Comparison of ENCODE assay signal across 8 cellular contexts in genomic region chr16:89491238-89491869, GRCh38. TPM values are rescaled to one million over a fixed set of nuclear protein-coding genes. Genes with fewer than 3 reads are reported as not detected.
DNase-seq lines count a peak whose midpoint lies in the region; ATAC-seq and TF ChIP-seq lines count a peak whose summit lies in the region.

No MANE protein-coding gene starts in this region.

- no peak for TF ChIP-seq CTCF in neutrophil (IDR thresholded peaks at IDR 0.05)

- peaks cover 14% of the 10 kb centered on the region for H3K36me3 Mint-ChIP-seq in T-helper 1 cell treated with Interleukin-12 subunit alpha and Interleukin-12 subunit beta and Interleukin-4 antibody, amounts not matched to agents 30 μg/mL and 1 μg/mL, for 36 hours (ENCODE audit: low read depth)

- H3K9me3 ChIP-seq in neutrophil = no peaks in the 10 kb centered on the region

- H3K36me3 ChIP-seq in neutrophil = peaks cover 16% of the 10 kb centered on the region

- H3K27me3 ChIP-seq in neutrophil = no peaks in the 10 kb centered on the region

- H3K27ac ChIP-seq in neutrophil = peak overlapping the region; percentile 99

- no peak for ATAC-seq in GM21717 (IDR thresholded peaks at IDR 0.05; ENCODE audit: unreplicated experiment)

- H3K4me1 Mint-ChIP-seq in T-helper 1 cell treated with Interleukin-12 subunit alpha and Interleukin-12 subunit beta and Interleukin-4 antibody, amounts not matched to agents 30 μg/mL and 1 μg/mL, for 36 hours (ENCODE audit: low read depth) = peaks cover 37% of the 10 kb centered on the region

- H3K27ac Mint-ChIP-seq in T-helper 1 cell treated with Interleukin-12 subunit alpha and Interleukin-12 subunit beta and Interleukin-4 antibody, amounts not matched to agents 30 μg/mL and 1 μg/mL, for 36 hours = peak overlapping the region; percentile 93

- no peaks in the 10 kb centered on the region for H3K9me3 Mint-ChIP-seq in T-helper 1 cell treated with Interleukin-12 subunit alpha and Interleukin-12 subunit beta and Interleukin-4 antibody, amounts not matched to agents 30 μg/mL and 1 μg/mL, for 36 hours

- DNase-seq in T-helper 1 cell (no peak), RPMI7951 (ENCODE audit: low read depth) (peak; percentile 34), epidermal melanocyte (ENCODE audit: insufficient read length, low spot score) (peak; percentile 19), EL (no peak)
- no peak for DNase-seq in effector CD8-positive, alpha-beta T cell (lab: John Stamatoyannopoulos, UW)

- peak overlapping the region; percentile 94 to 97 for H3K4me3 ChIP-seq in neutrophil (ENCODE audit: low read depth in 1 of 2, low read length in 1 of 2)

- peak overlapping the region; percentile 90 for H3K4me3 Mint-ChIP-seq in T-helper 1 cell treated with Interleukin-12 subunit alpha and Interleukin-12 subunit beta and Interleukin-4 antibody, amounts not matched to agents 30 μg/mL and 1 μg/mL, for 36 hours

- no peaks in the 10 kb centered on the region for H3K27me3 Mint-ChIP-seq in T-helper 1 cell treated with Interleukin-12 subunit alpha and Interleukin-12 subunit beta and Interleukin-4 antibody, amounts not matched to agents 30 μg/mL and 1 μg/mL, for 36 hours (ENCODE audit: low read depth)

- H3K4me1 ChIP-seq in neutrophil (ENCODE audit: control insufficient read depth in 1 of 2, insufficient read depth in 1 of 2, low read depth in 1 of 2, low read length in 1 of 2) = peaks cover 43 to 47% of the 10 kb centered on the region in 2 experiments

RNA-seq across cellular contexts. Expression of gene ANKRD11, which starts 1.0 kb away (rescaled TPM):
- 31.2 and 38.4 TPM in 2 replicates for total RNA-seq in RPMI7951 (2014; rRNA removed; shearing (Covaris generic))

RNA-seq across cellular contexts. Expression of gene SPG7, which starts 16.8 kb away (rescaled TPM):
- 50.3 and 79.9 TPM in 2 replicates for total RNA-seq in RPMI7951 (2014; rRNA removed; shearing (Covaris generic))

Comparison
In these comparisons a context has a peak if more than half of its experiments do, and no peak if none do; other contexts are left out.
1. DNase-seq: peak in RPMI7951 (single experiment) and epidermal melanocyte (single experiment); none in T-helper 1 cell (0 of 5), effector CD8-positive, alpha-beta T cell (single experiment) and EL (single experiment).